ENCODE assay signal across 22 cellular contexts in genomic region chr2:63837036-63837594, GRCh38.
"Had no signal": no experiment of that assay in that cellular context is flagged by ENCODE, and none has a peak within 500 bp of the region (broad histone marks: within the 10 kb centered on the region; RNA-seq: fewer than 3 reads in every experiment).

No MANE protein-coding gene starts in this region.

- H3K4me3 Mint-ChIP-seq: activated CD8-positive, alpha-beta T cell treated with anti-CD3 and anti-CD28 coated beads for 36 hours; activated naive CD4-positive, alpha-beta T cell treated with anti-CD3 and anti-CD28 coated beads for 36 hours; activated naive CD8-positive, alpha-beta T cell treated with anti-CD3 and anti-CD28 coated beads, Interleukin-2, amount 50 U/mL, for 24 hours; activated T-cell treated with anti-CD3 and anti-CD28 coated beads, Interleukin-2, amount 50 U/mL, for 24 hours; central memory CD8-positive, alpha-beta T cell; endodermal cell; immature natural killer cell; memory B cell; naive thymus-derived CD4-positive, alpha-beta T cell had no signal

- H3K36me3 Mint-ChIP-seq: immature natural killer cell had no signal

- H3K4me1 ChIP-seq: colonic mucosa, right lobe of liver had no signal

- H3K9me3 Mint-ChIP-seq: activated CD8-positive, alpha-beta T cell treated with anti-CD3 and anti-CD28 coated beads for 36 hours; activated naive CD4-positive, alpha-beta T cell treated with anti-CD3 and anti-CD28 coated beads for 36 hours; activated naive CD8-positive, alpha-beta T cell treated with anti-CD3 and anti-CD28 coated beads, Interleukin-2, amount 50 U/mL, for 24 hours; activated T-cell treated with anti-CD3 and anti-CD28 coated beads, Interleukin-2, amount 50 U/mL, for 24 hours; central memory CD8-positive, alpha-beta T cell; endodermal cell; immature natural killer cell; memory B cell; naive thymus-derived CD4-positive, alpha-beta T cell had no signal

- H3K27me3 Mint-ChIP-seq: activated naive CD8-positive, alpha-beta T cell treated with anti-CD3 and anti-CD28 coated beads, Interleukin-2, amount 50 U/mL, for 24 hours; activated T-cell treated with anti-CD3 and anti-CD28 coated beads, Interleukin-2, amount 50 U/mL, for 24 hours; central memory CD8-positive, alpha-beta T cell; memory B cell had no signal

- H3K27ac Mint-ChIP-seq: activated CD8-positive, alpha-beta T cell treated with anti-CD3 and anti-CD28 coated beads for 36 hours; activated naive CD4-positive, alpha-beta T cell treated with anti-CD3 and anti-CD28 coated beads for 36 hours; activated naive CD8-positive, alpha-beta T cell treated with anti-CD3 and anti-CD28 coated beads, Interleukin-2, amount 50 U/mL, for 24 hours; activated T-cell treated with anti-CD3 and anti-CD28 coated beads, Interleukin-2, amount 50 U/mL, for 24 hours; endodermal cell; immature natural killer cell; memory B cell; naive thymus-derived CD4-positive, alpha-beta T cell had no signal

- ATAC-seq: activated CD8-positive, alpha-beta T cell treated with anti-CD3 and anti-CD28 coated beads for 36 hours; activated naive CD8-positive, alpha-beta T cell treated with anti-CD3 and anti-CD28 coated beads, Interleukin-2, amount 50 U/mL, for 24 hours; heart right ventricle; left ventricle myocardium superior; naive thymus-derived CD4-positive, alpha-beta T cell; right lobe of liver had no signal

- H3K36me3 ChIP-seq: brain microvascular endothelial cell, colonic mucosa, heart right ventricle, ovary, right lobe of liver, stomach had no signal

- H3K4me2 ChIP-seq: smooth muscle cell had no signal

- H3K9me3 ChIP-seq: colonic mucosa, heart right ventricle, ovary, right lobe of liver, stomach, testis had no signal

- DNase-seq: activated CD4-positive, alpha-beta T cell treated with anti-CD3 and anti-CD28 coated beads for 4 hours; activated CD8-positive, alpha-beta T cell treated with anti-CD3 and anti-CD28 coated beads for 36 hours; activated naive CD4-positive, alpha-beta T cell treated with anti-CD3 and anti-CD28 coated beads for 36 hours; activated naive CD8-positive, alpha-beta T cell treated with anti-CD3 and anti-CD28 coated beads, Interleukin-2, amount 50 U/mL, for 24 hours; activated T-cell treated with anti-CD3 and anti-CD28 coated beads, Interleukin-2, amount 50 U/mL, for 24 hours; aorta; brain microvascular endothelial cell; colonic mucosa; endodermal cell; erythroblast; heart right ventricle; immature natural killer cell; left ventricle myocardium superior; naive thymus-derived CD4-positive, alpha-beta T cell; ovary; right lobe of liver; stimulated activated CD4-positive, alpha-beta T cell treated with anti-CD3 and anti-CD28 coated beads, Interleukin-4, amount 100 ng/mL, for 1 hour; stomach; testis had no signal

- H3K27me3 ChIP-seq: brain microvascular endothelial cell, colonic mucosa, heart right ventricle, ovary, right lobe of liver, stomach, testis had no signal

- H3K4me3 ChIP-seq: colonic mucosa, heart right ventricle, ovary, right lobe of liver, smooth muscle cell, stomach, testis had no signal
